11 cellular contexts compared by ENCODE assay signal in the genomic region with DNA sequence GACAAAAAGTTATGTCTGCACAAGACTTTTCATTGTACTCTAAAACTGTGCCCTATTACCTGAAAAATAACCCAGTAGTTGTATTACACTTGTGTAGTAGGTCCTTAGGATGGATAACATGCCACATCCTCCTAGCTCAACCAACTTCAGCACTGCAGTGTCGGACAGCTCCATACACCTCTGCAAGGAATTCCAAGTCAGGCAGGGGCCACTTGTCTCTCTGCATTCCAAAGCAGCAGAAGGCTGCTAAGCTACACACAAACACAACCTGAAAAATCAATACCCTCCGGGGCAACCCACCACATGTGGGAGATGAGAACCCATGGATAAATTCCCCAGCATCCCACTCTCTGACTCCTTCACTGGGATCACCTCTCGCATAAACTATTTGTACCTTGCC. TPM values are rescaled to one million over a fixed set of nuclear protein-coding genes. Genes with fewer than 3 reads are reported as not detected.
A peak's percentile ranks its signal among the peaks of the same experiment; 100 is the strongest.
DNase-seq lines count a peak whose midpoint lies in the region; ATAC-seq, FAIRE-seq and TF ChIP-seq lines count a peak whose summit lies in the region.
"Had no signal": no experiment of that assay in that cellular context is flagged by ENCODE, and none has a peak within 500 bp of the region (broad histone marks: within the 10 kb centered on the region; RNA-seq: fewer than 3 reads in every experiment).

No MANE protein-coding gene starts in this region.

- intact Hi-C loops in uterus (cut with DNase I; ENCODE audit: low total_unique reads), result no loop called here
- intact Hi-C loops in dorsolateral prefrontal cortex (cut with DNase I), result no loop called here

- no peaks in the 10 kb centered on the region for H3F3A ChIP-seq in GM23248 (ENCODE audit: insufficient read depth)

- no peak for FAIRE-seq in D721Med (lab: Jason Lieb, UNC)

- ATAC-seq in GM21619 (IDR thresholded peaks at IDR 0.05; ENCODE audit: unreplicated experiment), result no peak

- H2AFZ ChIP-seq in GM23248, result no peak overlapping the region

- TF ChIP-seq POLR2A in uterus (IDR thresholded peaks at IDR 0.05), result no peak

- H3K4me3 ChIP-seq in GM23248, result no peak overlapping the region
- H3K4me3 ChIP-seq in adipocyte (ENCODE audit: low read length), result no peak overlapping the region
- H3K4me3 ChIP-seq in uterus, result no peak overlapping the region
- no peak overlapping the region for H3K4me3 ChIP-seq in dorsolateral prefrontal cortex

- WGBS in GM23248 (ENCODE audit: low coverage in 1 of 2, low lambda C conversion rate in 2 of 2, missing lambda C conversion rate in 2 of 2), 2 experiments, result 17 to 21% methylated on average over 3 of the region's 3 CpGs

- H4K20me1 ChIP-seq in GM23248 (ENCODE audit: insufficient read depth), result no peaks in the 10 kb centered on the region

- H3K4me1 ChIP-seq in GM23248 (ENCODE audit: insufficient read depth) (no peaks in the 10 kb centered on the region), adipocyte (ENCODE audit: control insufficient read depth, insufficient read depth, low read length) (no peaks in the 10 kb centered on the region), uterus (no peaks in the 10 kb centered on the region)

- H3K79me2 ChIP-seq in GM23248 (ENCODE audit: insufficient read depth), result no peaks in the 10 kb centered on the region

- H3K27ac ChIP-seq in GM23248 (no peak overlapping the region), uterus (no peak overlapping the region), dorsolateral prefrontal cortex (no peak overlapping the region)

- no peaks in the 10 kb centered on the region for H3K36me3 ChIP-seq in GM23248 (ENCODE audit: low read depth)
- H3K36me3 ChIP-seq in adipocyte (ENCODE audit: control insufficient read depth, insufficient read depth, low read length, severe bottlenecking), result no peaks in the 10 kb centered on the region
- no peaks in the 10 kb centered on the region for H3K36me3 ChIP-seq in uterus

- H3K9me3 ChIP-seq in GM23248 (ENCODE audit: low read depth), result no peaks in the 10 kb centered on the region
- peaks cover 3% of the 10 kb centered on the region for H3K9me3 ChIP-seq in adipocyte (ENCODE audit: control insufficient read depth, low read length)
- peaks cover 0 to 18% of the 10 kb centered on the region in 2 donors for H3K9me3 ChIP-seq in uterus

- TF ChIP-seq CTCF in D721Med (IDR thresholded peaks at IDR 0.05; ENCODE audit: insufficient read depth, missing control alignments), result no peak
- no peak for TF ChIP-seq CTCF in uterus (IDR thresholded peaks at IDR 0.05)
- TF ChIP-seq CTCF in dorsolateral prefrontal cortex (IDR thresholded peaks at IDR 0.05 in 54 of 56, conservative IDR thresholded peaks at IDR 0.05 in 2 of 56; ENCODE audit: low read depth in 1 of 56, partially characterized antibody in 56 of 56), result no peak

- no peaks in the 10 kb centered on the region for H3K27me3 ChIP-seq in GM23248 (replicated peaks; ENCODE audit: insufficient read depth)
- no peaks in the 10 kb centered on the region for H3K27me3 ChIP-seq in adipocyte (replicated peaks; ENCODE audit: control insufficient read depth, insufficient read depth, low read length)
- H3K27me3 ChIP-seq in uterus, result no peaks in the 10 kb centered on the region
- no peaks in the 10 kb centered on the region for H3K27me3 ChIP-seq in dorsolateral prefrontal cortex

- no peak overlapping the region for H3K4me2 ChIP-seq in GM23248 (ENCODE audit: unreplicated experiment)

- H3K9me2 ChIP-seq in GM23248 (ENCODE audit: insufficient read depth), result no peaks in the 10 kb centered on the region

- DNase-seq in GM23248 (peak; percentile 31), Kasumi-1 (lab: John Stamatoyannopoulos, UW) (peak; percentile 14 to 36), adipocyte (ENCODE audit: low read depth) (peak; percentile 15), left kidney (ENCODE audit: low read depth, low spot score) (peak; percentile 91), D721Med (ENCODE audit: insufficient read length, low spot score) (no peak), uterus (no peak), dorsolateral prefrontal cortex (no peak)
- DNase-seq: cerebellar nuclear complex, HFFc6, NCI-H146 had no signal

- H3K9ac ChIP-seq in GM23248, result no peak overlapping the region
- no peak overlapping the region for H3K9ac ChIP-seq in adipocyte (ENCODE audit: low read length)

- in situ Hi-C loops in GM23248 (cut with MboI), result no loop called here

RNA-seq across cellular contexts. Expression of gene MED10, which starts 50.2 kb away (rescaled TPM):
- 11.5 and 27.2 TPM in 2 replicates for total RNA-seq in GM23248 (2014; rRNA removed; shearing (Covaris generic))
- polyA plus RNA-seq in GM23248 (2016; fragmentation: Nextera tagmentation; extraction: Ambion mirVana), result 114 and 117 TPM in 2 replicates
- total RNA-seq in uterus (10 to 100 TPM in 3 of 4 donors, 1 to 10 TPM in 1; 5.1 to 32.6 (median 20.6) TPM), dorsolateral prefrontal cortex (10 to 100 TPM; 24.3 to 59.5 (median 44.7) TPM)

Comparison
In these comparisons a context has a peak if more than half of its experiments do, and no peak if none do; other contexts are left out.
1. DNase-seq: peak in GM23248 (single experiment), Kasumi-1 (2 of 2), adipocyte (single experiment) and left kidney (single experiment); none in D721Med (single experiment), uterus (0 of 2) and dorsolateral prefrontal cortex (0 of 10).